In the genomic region with DNA sequence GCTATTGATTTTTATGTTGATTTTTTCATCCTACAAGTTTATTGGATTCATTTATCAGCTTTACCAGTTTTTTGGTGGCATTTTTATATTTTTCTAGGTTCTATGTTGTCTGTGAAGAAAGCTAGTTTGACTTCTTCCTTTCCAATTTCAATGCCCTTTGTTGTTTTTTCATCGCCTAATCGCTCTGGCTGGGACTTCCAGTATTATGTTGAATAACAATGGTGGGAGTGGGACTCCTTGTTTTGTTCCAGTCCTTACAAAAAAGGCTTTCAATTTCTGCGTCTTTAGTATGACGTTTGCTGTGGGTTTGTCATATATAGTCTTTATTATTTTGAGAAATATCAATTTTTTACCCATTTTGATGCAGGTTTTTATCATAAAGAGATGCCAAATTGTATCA, we compare ENCODE assay signal across 28 cellular contexts.
A peak's percentile ranks its signal among the peaks of the same experiment; 100 is the strongest.
DNase-seq lines count a peak whose midpoint lies in the region; ATAC-seq lines count a peak whose summit lies in the region.
"Had no signal": no experiment of that assay in that cellular context is flagged by ENCODE, and none has a peak within 500 bp of the region (broad histone marks: within the 10 kb centered on the region; RNA-seq: fewer than 3 reads in every experiment).

No MANE protein-coding gene starts in this region.

- H3K27ac ChIP-seq in caudate nucleus (ENCODE audit: low read depth, low read length), result peak overlapping the region; percentile 97
- H3K27ac ChIP-seq: A549, C4-2B, RWPE1 had no signal

- ATAC-seq in HG03521 (IDR thresholded peaks at IDR 0.05; ENCODE audit: unreplicated experiment), result no peak
- ATAC-seq: A549; CD8-positive, alpha-beta T cell; Panc1 had no signal

- DNase-seq in caudate nucleus (lab: John Stamatoyannopoulos, UW) (peak in 20 of 61 donors; percentile 0 to 44 (median 8)), globus pallidus (ENCODE audit: low spot score) (peak; percentile 87), medulla oblongata (ENCODE audit: extremely low spot score) (peak; percentile 64), superior temporal gyrus (ENCODE audit: extremely low spot score) (peak; percentile 89), ecto neural progenitor cell (ENCODE audit: low spot score) (no peak), OCI-M2 (lab: John Stamatoyannopoulos, UW; ENCODE audit: unreplicated experiment) (no peak)
- no peak for DNase-seq in stimulated activated CD4-positive, alpha-beta T cell treated with anti-CD3 and anti-CD28 coated beads, Interleukin-4, amount 100 ng/mL, for 24 hours
- DNase-seq: Caco-2; CD8-positive, alpha-beta T cell; EL; GF-D8; H7; IMR-90; KG1; MG63; NCI-H1417; NCI-H1694; NCI-H2029 treated with DMSO at 0.1 percent for 48 hours; NCI-H2171; NCI-H226; NCI-H510A; NCI-H69; SHP77 had no signal

Comparison
In these comparisons a context has a peak if more than half of its experiments do, and no peak if none do; other contexts are left out.
1. DNase-seq: peak in globus pallidus (single experiment), medulla oblongata (single experiment) and superior temporal gyrus (single experiment); none in stimulated activated CD4-positive, alpha-beta T cell treated with anti-CD3 and anti-CD28 coated beads, Interleukin-4, amount 100 ng/mL, for 24 hours (single experiment), ecto neural progenitor cell (single experiment) and OCI-M2 (single experiment).